ENCODE assay signal across 9 cellular contexts in the genomic region with DNA sequence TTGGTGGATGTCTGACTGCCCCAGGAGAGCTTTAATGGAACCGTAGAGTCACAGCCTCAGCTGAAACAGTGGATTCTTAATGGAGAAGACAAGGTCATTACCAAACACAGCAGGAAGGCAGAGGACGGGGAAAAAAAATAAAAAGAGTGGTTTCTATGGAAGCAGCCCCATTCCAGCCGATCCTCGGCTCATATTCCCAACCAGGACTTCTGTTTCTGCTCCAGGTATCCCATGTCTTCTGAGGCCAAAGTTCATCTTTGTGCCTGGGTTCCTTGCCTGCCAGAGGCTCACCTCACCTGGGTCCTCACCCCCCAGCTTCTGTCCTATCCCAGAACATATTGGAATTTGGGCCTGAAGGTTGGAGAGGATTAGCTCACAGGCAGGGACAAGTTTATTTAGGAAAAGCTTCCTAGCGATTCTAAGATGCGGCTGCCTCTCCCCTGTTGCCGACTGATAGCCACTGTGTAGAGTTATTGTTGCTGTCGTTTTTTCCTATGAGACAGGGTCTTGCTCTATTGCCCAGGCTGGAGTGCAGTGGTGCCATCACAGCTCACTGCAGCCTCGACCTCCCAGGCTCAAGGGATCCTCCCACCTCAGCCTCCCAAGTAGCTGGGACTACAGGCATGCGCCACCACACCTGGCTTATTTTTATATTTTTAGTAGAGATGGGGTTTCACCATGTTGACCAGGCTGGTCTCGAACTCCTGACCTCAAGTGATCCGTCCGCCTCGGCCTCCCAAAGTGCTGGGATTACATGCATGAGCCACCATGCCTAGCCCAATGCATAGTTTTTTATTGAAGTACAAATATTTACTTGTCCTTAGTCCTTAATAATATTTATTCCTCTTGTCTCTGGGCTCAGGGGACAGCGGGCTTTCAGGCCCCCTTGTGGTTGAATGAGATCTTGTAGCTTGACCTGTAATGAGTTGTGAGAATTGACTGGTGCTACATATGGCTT. TPM values are rescaled to one million over a fixed set of nuclear protein-coding genes. Genes with fewer than 3 reads are reported as not detected.
DNase-seq lines count a peak whose midpoint lies in the region; ATAC-seq and TF ChIP-seq lines count a peak whose summit lies in the region.
"Had no signal": no experiment of that assay in that cellular context is flagged by ENCODE, and none has a peak within 500 bp of the region (broad histone marks: within the 10 kb centered on the region; RNA-seq: fewer than 3 reads in every experiment).

No MANE protein-coding gene starts in this region.

- H3K4me3 Mint-ChIP-seq in activated B cell treated with CpG ODN at 0.5 μM for 24 hours = no peak overlapping the region

- H3K36me3 ChIP-seq in lung (ENCODE audit: control insufficient read depth in 2 of 2, insufficient read depth in 2 of 2, low read length in 2 of 2) = no peaks in the 10 kb centered on the region

- in situ Hi-C loops in KBM-7 (cut with MboI; ENCODE audit: low pct_unique_long_range_greater_than_20kb, low sequenced_read_pairs) = no loop called here

- H3K27me3 ChIP-seq in lung (ENCODE audit: control insufficient read depth, insufficient read depth) = no peaks in the 10 kb centered on the region

- no peaks in the 10 kb centered on the region for H3K27me3 Mint-ChIP-seq in activated B cell treated with CpG ODN at 0.5 μM for 24 hours

- POLR2A ChIA-PET in activated B cell treated with CpG ODN at 0.5 μM for 24 hours (lab: Charles Lee) = interaction anchor here (0.6 to 0.7 kb wide), 3 partner anchors 17 to 60 kb away, joined by 3 to 6 read pairs (median 3); no protein-coding TSS in a partner anchor

- peak; percentile 8 for DNase-seq in DMS114 treated with DMSO at 0.1 percent for 48 hours (lab: John Stamatoyannopoulos, UW; ENCODE audit: unreplicated experiment)
- peak; percentile 50 for DNase-seq in KBM-7
- DNase-seq in activated B cell treated with CpG ODN at 0.5 μM for 24 hours = no peak
- DNase-seq in lung (ENCODE audit: low spot score) = no peak
- no peak for DNase-seq in NCI-H446 (lab: John Stamatoyannopoulos, UW)
- no peak for DNase-seq in activated CD4-positive, CD25-positive, alpha-beta regulatory T cell treated with anti-CD3 and anti-CD28 coated beads, Interleukin-2, amount 50 U/mL, for 72 hours
- no peak for DNase-seq in H4 (ENCODE audit: low spot score)
- no peak for DNase-seq in GM19238 (ENCODE audit: insufficient read length, low spot score)

- no peak overlapping the region for H3K27ac ChIP-seq in lung (ENCODE audit: low read depth in 1 of 2, low read length in 1 of 2)

- H3K27ac Mint-ChIP-seq in activated B cell treated with CpG ODN at 0.5 μM for 24 hours = no peak overlapping the region

- peaks cover 3% of the 10 kb centered on the region for H3K4me1 Mint-ChIP-seq in activated B cell treated with CpG ODN at 0.5 μM for 24 hours

- intact Hi-C loops in activated B cell treated with CpG ODN at 0.5 μM for 24 hours (cut with micrococcal nuclease) = no loop called here

- CTCF ChIA-PET in activated B cell treated with CpG ODN at 0.5 μM for 24 hours (lab: Charles Lee) = interaction anchor here (0.7 kb wide), 1 partner anchor 291 kb away, joined by 3 read pairs; no protein-coding TSS in a partner anchor

- ATAC-seq in activated B cell treated with CpG ODN at 0.5 μM for 24 hours (ENCODE audit: low read depth) = peak; percentile 37
- ATAC-seq in lung (ENCODE audit: insufficient read depth, low FRiP score) = no peak

- H3K4me3 ChIP-seq in lung = no peak overlapping the region

- H3K9me3 Mint-ChIP-seq in activated B cell treated with CpG ODN at 0.5 μM for 24 hours = no peaks in the 10 kb centered on the region

- no peaks in the 10 kb centered on the region for H3K9me3 ChIP-seq in lung (ENCODE audit: control insufficient read depth in 2 of 2, insufficient read depth in 1 of 2, low read length in 1 of 2)

- TF ChIP-seq CTCF in activated B cell treated with CpG ODN at 0.5 μM for 24 hours (IDR thresholded peaks at IDR 0.05) (no peak), lung (IDR thresholded peaks at IDR 0.05; ENCODE audit: control extremely low read depth, extremely low read depth) (peak; percentile 12)

- no peaks in the 10 kb centered on the region for H3K4me1 ChIP-seq in lung (ENCODE audit: control insufficient read depth in 2 of 2, insufficient read depth in 2 of 2, low read length in 2 of 2)

- WGBS in lung, 2 donors = 72 to 80% methylated on average over 15 of the region's 15 CpGs

- H3K36me3 Mint-ChIP-seq in activated B cell treated with CpG ODN at 0.5 μM for 24 hours (ENCODE audit: low read depth) = no peaks in the 10 kb centered on the region

RNA-seq across cellular contexts. Expression of gene CCL26, which starts 15.4 kb away (rescaled TPM):
- total RNA-seq in activated B cell treated with CpG ODN at 0.5 μM for 24 hours (not detected in 2 replicates), lung (not detected)
- 1 to 10 TPM in 1 of 2 donors, under 1 TPM in 1; 0.94 to 2.2 TPM for polyA plus RNA-seq in lung
- total RNA-seq in H4 (2014; rRNA removed; shearing (Covaris generic)) = 18.3 and 20.7 TPM in 2 replicates

RNA-seq across cellular contexts. Expression of gene HIP1, which starts 17.9 kb away (rescaled TPM):
- 6.1 and 7.9 TPM in 2 replicates for total RNA-seq in activated B cell treated with CpG ODN at 0.5 μM for 24 hours
- total RNA-seq in lung = 10 to 100 TPM; 28.3 to 51.2 TPM
- 10 to 100 TPM; 10.2 to 28.9 TPM for polyA plus RNA-seq in lung
- 12.9 and 17.5 TPM in 2 replicates for total RNA-seq in H4 (2014; rRNA removed; shearing (Covaris generic))

RNA-seq across cellular contexts. Expression of gene CCL24, which starts 57.0 kb away (rescaled TPM):
- total RNA-seq in activated B cell treated with CpG ODN at 0.5 μM for 24 hours (0.81 and 1.2 TPM in 2 replicates), lung (1 to 10 TPM in 1 of 2 donors, not detected in 1; 4.8 TPM)
- 1 to 10 TPM; 1.1 to 2.8 TPM for polyA plus RNA-seq in lung
- total RNA-seq in H4 (2014; rRNA removed; shearing (Covaris generic)) = not detected in 2 replicates
- total RNA-seq: NCI-H460 had no signal

Comparison
In these comparisons a context has a peak if more than half of its experiments do, and no peak if none do; other contexts are left out.
1. DNase-seq: peak in DMS114 treated with DMSO at 0.1 percent for 48 hours (single experiment) and KBM-7 (single experiment); none in activated B cell treated with CpG ODN at 0.5 μM for 24 hours (single experiment), lung (single experiment), NCI-H446 (0 of 2), activated CD4-positive, CD25-positive, alpha-beta regulatory T cell treated with anti-CD3 and anti-CD28 coated beads, Interleukin-2, amount 50 U/mL, for 72 hours (single experiment), H4 (single experiment) and GM19238 (single experiment).
2. RNA of gene CCL26, which starts 15.4 kb away (total RNA-seq): 18.3 to 20.7 TPM in H4; not detected in lung and not detected in activated B cell treated with CpG ODN at 0.5 μM for 24 hours; every median in the first group is over 10 times any median in the second.